In the genomic region with DNA sequence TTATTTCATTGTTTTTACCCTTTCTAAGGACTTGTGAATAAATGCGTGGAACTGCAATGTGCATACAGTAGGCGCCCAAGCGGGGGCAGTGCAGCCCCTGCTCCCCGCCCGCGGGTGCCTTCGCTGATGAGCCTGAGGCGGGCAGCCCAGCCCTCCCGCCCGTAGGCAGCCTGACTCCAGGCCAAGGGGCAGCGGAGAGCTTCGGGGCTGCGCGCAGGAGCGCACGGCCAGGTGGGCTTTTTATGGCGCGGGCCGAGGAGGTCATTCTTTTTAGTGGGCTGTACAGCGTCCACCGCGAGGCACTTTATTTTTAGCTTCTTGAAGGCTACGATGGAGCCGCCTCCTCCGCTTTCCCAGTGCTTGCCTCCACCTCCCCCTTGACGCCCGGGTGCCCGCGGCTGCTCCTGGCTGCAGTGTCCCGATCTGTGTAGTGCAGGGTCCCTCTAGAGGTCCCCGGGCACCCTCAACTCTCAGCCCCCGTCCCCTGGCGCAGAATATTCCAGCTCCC, we compare ENCODE assay signal across 11 cellular contexts.
DNase-seq lines count a peak whose midpoint lies in the region; FAIRE-seq and TF ChIP-seq lines count a peak whose summit lies in the region.
"Had no signal": no experiment of that assay in that cellular context is flagged by ENCODE, and none has a peak within 500 bp of the region (broad histone marks: within the 10 kb centered on the region; RNA-seq: fewer than 3 reads in every experiment).

No MANE protein-coding gene starts in this region.

- no peak for TF ChIP-seq POLR2A in H54 (IDR thresholded peaks at IDR 0.05; ENCODE audit: low read depth, low read length)

- peak; percentile 47 for TF ChIP-seq CTCF in type B pancreatic cell (conservative IDR thresholded peaks at IDR 0.05)

- no peaks in the 10 kb centered on the region for H3K4me1 ChIP-seq in iPS-20b (ENCODE audit: insufficient read depth, low read length)

- FAIRE-seq in H54 (lab: Jason Lieb, UNC): no peak
- FAIRE-seq: G401.6 had no signal

- H3K9ac ChIP-seq in iPS-20b (ENCODE audit: low read depth, low read length): no peak overlapping the region

- H3K36me3 Mint-ChIP-seq in type B pancreatic cell: no peaks in the 10 kb centered on the region

- no peak overlapping the region for H3K27ac ChIP-seq in iPS-20b (ENCODE audit: low read length)
- H3K27ac ChIP-seq: body of pancreas had no signal

- DNase-seq in stimulated activated CD4-positive, alpha-beta T cell treated with anti-CD3 and anti-CD28 coated beads, Interleukin-15, amount 100 ng/mL, for 24 hours: peak; percentile 55
- no peak for DNase-seq in stimulated activated CD4-positive, alpha-beta T cell treated with anti-CD3 and anti-CD28 coated beads, Interleukin-4, amount 100 ng/mL, for 24 hours
- DNase-seq in activated T-cell treated with anti-CD3 and anti-CD28 coated beads, Interleukin-2, amount 50 U/mL, for 48 hours: peak; percentile 36 to 44
- DNase-seq in type B pancreatic cell (ENCODE audit: extremely low spot score, unreplicated experiment) (no peak), HEK293T (ENCODE audit: extremely low spot score) (no peak), H54 (ENCODE audit: insufficient read length, low spot score) (no peak), superior temporal gyrus (ENCODE audit: extremely low spot score) (no peak)
- DNase-seq: body of pancreas, SHP77 treated with DMSO at 0.1 percent for 48 hours had no signal

- peaks cover 6% of the 10 kb centered on the region for H3K4me1 Mint-ChIP-seq in type B pancreatic cell (ENCODE audit: unreplicated experiment)

- H3K4me3 Mint-ChIP-seq in type B pancreatic cell: no peak overlapping the region

- POLR2A ChIA-PET in HEK293T (lab: Yijun Ruan, JAX): interaction anchor here (1.0 to 1.4 kb wide), 2 partner anchors 142 to 266 kb away, joined by 3 read pairs; partner anchors contain the start of gene POP4

- peak overlapping the region; percentile 59; the same call in 1 of the 2 replicates for H3K4me3 ChIP-seq in iPS-20b (ENCODE audit: low read length)
- H3K4me3 ChIP-seq: body of pancreas had no signal

- no peak overlapping the region for H3K27ac Mint-ChIP-seq in type B pancreatic cell

- H3K27me3 Mint-ChIP-seq in type B pancreatic cell: peaks cover 35% of the 10 kb centered on the region

- peaks cover 28% of the 10 kb centered on the region for H3K27me3 ChIP-seq in iPS-20b (ENCODE audit: insufficient read depth, low read length)

- CTCF ChIA-PET in HEK293T (lab: Yijun Ruan, JAX): interaction anchor here (0.5 to 2.0 kb wide), 7 partner anchors 19 to 667 kb away, joined by 3 to 6 read pairs (median 4); no protein-coding TSS in a partner anchor

- H3K9me3 Mint-ChIP-seq in type B pancreatic cell: no peaks in the 10 kb centered on the region

- no peaks in the 10 kb centered on the region for H3K36me3 ChIP-seq in iPS-20b (ENCODE audit: insufficient read depth, low read depth, low read length)

- H3K9me3 ChIP-seq in iPS-20b (ENCODE audit: insufficient read depth, low read depth, low read length): peaks cover 6% of the 10 kb centered on the region; the same call in 1 of the 2 replicates
- H3K9me3 ChIP-seq: body of pancreas had no signal

TF ChIP-seq in HEK293T, 16 proteins besides CTCF, POLR2A, EP300 and RAD21:
- TF ChIP-seq ELF4 (IDR thresholded peaks at IDR 0.05): no peak
- no peak for TF ChIP-seq ARNT (IDR thresholded peaks at IDR 0.05)
- no peak for TF ChIP-seq ZNF384 (IDR thresholded peaks at IDR 0.05)
- TF ChIP-seq L3MBTL2 (conservative IDR thresholded peaks at IDR 0.05): no peak
- no peak for TF ChIP-seq BHLHE40 (IDR thresholded peaks at IDR 0.05; ENCODE audit: borderline replicate concordance)

Comparison
In these comparisons a context has a peak if more than half of its experiments do, and no peak if none do; other contexts are left out.
1. DNase-seq: peak in stimulated activated CD4-positive, alpha-beta T cell treated with anti-CD3 and anti-CD28 coated beads, Interleukin-15, amount 100 ng/mL, for 24 hours (single experiment) and activated T-cell treated with anti-CD3 and anti-CD28 coated beads, Interleukin-2, amount 50 U/mL, for 48 hours (2 of 2); none in stimulated activated CD4-positive, alpha-beta T cell treated with anti-CD3 and anti-CD28 coated beads, Interleukin-4, amount 100 ng/mL, for 24 hours (single experiment), type B pancreatic cell (single experiment), HEK293T (single experiment), H54 (single experiment) and superior temporal gyrus (single experiment).